ENCODE assay signal across 22 cellular contexts in genomic region chr6:158070513-158070912, GRCh38.
DNase-seq lines count a peak whose midpoint lies in the region; ATAC-seq, FAIRE-seq and TF ChIP-seq lines count a peak whose summit lies in the region.
"Had no signal": no experiment of that assay in that cellular context is flagged by ENCODE, and none has a peak within 500 bp of the region (broad histone marks: within the 10 kb centered on the region; RNA-seq: fewer than 3 reads in every experiment).

No MANE protein-coding gene starts in this region.

- H3K27me3 ChIP-seq in ACC112 (ENCODE audit: insufficient read depth, low read length) (no peaks in the 10 kb centered on the region), lung (ENCODE audit: control insufficient read depth, insufficient read depth) (no peaks in the 10 kb centered on the region)
- H3K27me3 ChIP-seq: hepatocyte, thyroid gland had no signal

- TF ChIP-seq CTCF in lung (IDR thresholded peaks at IDR 0.05; ENCODE audit: control extremely low read depth, extremely low read depth) = no peak

- no peaks in the 10 kb centered on the region for H3K9me3 ChIP-seq in KOPT-K1 (ENCODE audit: insufficient read depth, low read length, poor library complexity, severe bottlenecking)
- no peaks in the 10 kb centered on the region for H3K9me3 ChIP-seq in lung (ENCODE audit: control insufficient read depth in 2 of 2, insufficient read depth in 1 of 2, low read length in 1 of 2)
- H3K9me3 ChIP-seq: thyroid gland had no signal

- DNase-seq in caudate nucleus (lab: John Stamatoyannopoulos, UW) = peak in 3 of 61 donors; percentile 13 to 23 (median 22)
- no peak for DNase-seq in lung (ENCODE audit: low spot score)
- DNase-seq in NCI-H2171 (lab: John Stamatoyannopoulos, UW) = no peak
- no peak for DNase-seq in NCI-H1105 (lab: John Stamatoyannopoulos, UW)
- DNase-seq in SIG-M5 treated with dmso at 0.1 percent for 504 hours (lab: John Stamatoyannopoulos, UW; ENCODE audit: unreplicated experiment) = no peak
- no peak for DNase-seq in frontal cortex (ENCODE audit: low spot score in 2 of 2)
- DNase-seq: activated CD4-positive, CD25-positive, alpha-beta regulatory T cell treated with anti-CD3 and anti-CD28 coated beads, Interleukin-2, amount 50 U/mL, for 72 hours; CD8-positive, alpha-beta T cell; DMS53; GF-D8; immature natural killer cell; KBM-7; NCI-H1436 treated with DMSO at 0.1 percent for 48 hours; NCI-H524 treated with DMSO at 0.1 percent for 48 hours; RPMI8226; stimulated activated CD4-positive, alpha-beta T cell treated with anti-CD3 and anti-CD28 coated beads, Interleukin-2, amount 100 ng/mL, for 24 hours; stimulated activated naive B cell treated with anti-CD40 and anti-IgM and Interleukin-4, amounts not matched to agents 10 μg/mL and 1 μg/mL and 100 μg/mL, for 72 hours; thyroid gland had no signal

- 0 out of 2 replicates have a peak overlapping the region, but pooled peaks have one; percentile 2 for H3K4me3 ChIP-seq in ACC112 (ENCODE audit: low read depth, low read length)
- no peak overlapping the region for H3K4me3 ChIP-seq in lung
- H3K4me3 ChIP-seq: hepatocyte, skin epidermis, thyroid gland had no signal

- WGBS in lung, 2 donors = 97 to 98% methylated on average over 10 of the region's 10 CpGs

- FAIRE-seq in frontal cortex (lab: Jason Lieb, UNC) = no peak

- H2AFZ ChIP-seq in ACC112 (ENCODE audit: low read length, unreplicated experiment) = no peak overlapping the region
- H2AFZ ChIP-seq: hepatocyte had no signal

- ATAC-seq in lung (ENCODE audit: insufficient read depth, low FRiP score) = no peak
- ATAC-seq: CD8-positive, alpha-beta T cell; stimulated activated naive B cell treated with anti-CD40 and anti-IgM and Interleukin-4, amounts not matched to agents 10 μg/mL and 1 μg/mL and 100 μg/mL, for 72 hours had no signal

- H3K4me1 ChIP-seq in ACC112 (ENCODE audit: control insufficient read depth, insufficient read depth, low read length, unreplicated experiment) (peaks cover 38% of the 10 kb centered on the region), lung (ENCODE audit: control insufficient read depth in 2 of 2, insufficient read depth in 2 of 2, low read length in 2 of 2) (peaks cover 0 to 8% of the 10 kb centered on the region in 2 donors)

- H3K79me2 ChIP-seq in ACC112 (ENCODE audit: control insufficient read depth, insufficient read depth, low read length, unreplicated experiment) = peaks cover 2% of the 10 kb centered on the region
- H3K79me2 ChIP-seq: hepatocyte had no signal

- H3K27ac ChIP-seq in ACC112 (ENCODE audit: low read depth, low read length) (peak overlapping the region; percentile 97), KOPT-K1 (ENCODE audit: low read depth, low read length, poor library complexity, severe bottlenecking) (peak overlapping the region; percentile 12), caudate nucleus (ENCODE audit: low read depth, low read length) (peak overlapping the region; percentile 68), lung (ENCODE audit: low read depth in 1 of 2, low read length in 1 of 2) (peak overlapping the region; percentile 6 to 49)
- H3K27ac ChIP-seq: hepatocyte had no signal

- H3K36me3 ChIP-seq in ACC112 (ENCODE audit: insufficient read depth, low read length) (peaks cover 15% of the 10 kb centered on the region), KOPT-K1 (ENCODE audit: insufficient read depth, low read length) (peaks cover 80% of the 10 kb centered on the region), lung (ENCODE audit: control insufficient read depth in 2 of 2, insufficient read depth in 2 of 2, low read length in 2 of 2) (peaks cover 5 to 8% of the 10 kb centered on the region in 2 donors)
- H3K36me3 ChIP-seq: thyroid gland had no signal

Comparison
In these comparisons a context has a peak if more than half of its experiments do, and no peak if none do; other contexts are left out.
1. H3K27ac ChIP-seq: peak in every context shown above with its lines; median percentile 97 in ACC112; 68 in caudate nucleus; 28 in lung; 12 in KOPT-K1.